17 cellular contexts compared by ENCODE assay signal in the genomic region with DNA sequence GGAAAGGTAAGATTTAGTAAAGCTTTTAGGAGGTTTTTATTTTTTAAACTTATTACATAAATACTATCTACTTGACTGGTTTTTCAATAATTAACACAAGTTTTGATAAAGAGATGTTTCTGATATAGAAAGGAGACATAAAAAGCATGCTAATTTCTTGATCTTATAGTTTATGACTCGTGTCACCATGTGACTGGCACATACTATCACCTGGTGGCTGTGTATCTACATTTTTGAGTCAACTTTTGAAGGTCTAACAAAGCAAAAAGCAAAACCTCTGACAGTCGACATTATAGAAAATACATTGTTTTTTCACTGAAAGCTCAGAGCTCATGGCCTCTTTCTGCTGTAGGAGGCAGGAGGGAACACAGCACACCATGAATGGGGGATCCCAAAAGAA. TPM values are rescaled to one million over a fixed set of nuclear protein-coding genes. Genes with fewer than 3 reads are reported as not detected.
DNase-seq lines count a peak whose midpoint lies in the region; ATAC-seq and TF ChIP-seq lines count a peak whose summit lies in the region.
"Had no signal": no experiment of that assay in that cellular context is flagged by ENCODE, and none has a peak within 500 bp of the region (broad histone marks: within the 10 kb centered on the region; RNA-seq: fewer than 3 reads in every experiment).

No MANE protein-coding gene starts in this region.

- TF ChIP-seq EP300 in esophagus muscularis mucosa (IDR thresholded peaks at IDR 0.05), result no peak
- TF ChIP-seq EP300 in upper lobe of left lung (IDR thresholded peaks at IDR 0.05), result no peak

- H2AFZ ChIP-seq in OCI-LY7 (ENCODE audit: low read length), result no peak overlapping the region
- H2AFZ ChIP-seq: GM23248 had no signal

- H3K9me3 ChIP-seq in OCI-LY7 (ENCODE audit: low read length) (no peaks in the 10 kb centered on the region), esophagus muscularis mucosa (no peaks in the 10 kb centered on the region), upper lobe of left lung (no peaks in the 10 kb centered on the region)
- H3K9me3 ChIP-seq: Caco-2 had no signal

- no peak overlapping the region for H3K27ac ChIP-seq in OCI-LY7 (ENCODE audit: low read depth, low read length, poor library complexity, severe bottlenecking)
- no peak overlapping the region for H3K27ac ChIP-seq in esophagus muscularis mucosa (replicated peaks in 1 of 4)
- no peak overlapping the region for H3K27ac ChIP-seq in upper lobe of left lung
- H3K27ac ChIP-seq: GM23248 had no signal

- no peaks in the 10 kb centered on the region for H3K27me3 ChIP-seq in esophagus muscularis mucosa
- no peaks in the 10 kb centered on the region for H3K27me3 ChIP-seq in upper lobe of left lung

- H3K4me1 ChIP-seq in OCI-LY7 (ENCODE audit: insufficient read depth, low read length, poor library complexity, severe bottlenecking), result no peaks in the 10 kb centered on the region
- no peaks in the 10 kb centered on the region for H3K4me1 ChIP-seq in esophagus muscularis mucosa
- no peaks in the 10 kb centered on the region for H3K4me1 ChIP-seq in upper lobe of left lung

- H3K4me3 ChIP-seq in OCI-LY7 (ENCODE audit: low read depth, low read length, poor library complexity, severe bottlenecking) (no peak overlapping the region), esophagus muscularis mucosa (no peak overlapping the region), upper lobe of left lung (no peak overlapping the region)
- H3K4me3 ChIP-seq: GM23248 had no signal

- no peak overlapping the region for H3K27ac Mint-ChIP-seq in activated T-cell treated with anti-CD3 and anti-CD28 coated beads, Interleukin-2, amount 50 U/mL, for 72 hours
- H3K27ac Mint-ChIP-seq: CD4-positive, CD25-positive, alpha-beta regulatory T cell; CD8-positive, alpha-beta T cell had no signal

- no peaks in the 10 kb centered on the region for H3K9me2 ChIP-seq in OCI-LY7 (ENCODE audit: insufficient read depth, low read length)

- H3K4me2 ChIP-seq in OCI-LY7 (ENCODE audit: low read length), result no peak overlapping the region

- POLR2A ChIA-PET in OCI-LY7 (lab: Charles Lee), result interaction anchor here (0.6 to 1.1 kb wide), 3 partner anchors 15 to 565 kb away, joined by 3 read pairs; no protein-coding TSS in a partner anchor

- intact Hi-C loops in OCI-LY7 (cut with micrococcal nuclease; ENCODE audit: unreplicated experiment), result no loop called here
- intact Hi-C loops in esophagus muscularis mucosa (cut with DNase I), result no loop called here

- TF ChIP-seq CTCF in OCI-LY7 (conservative IDR thresholded peaks at IDR 0.05; ENCODE audit: low read length) (no peak), esophagus muscularis mucosa (IDR thresholded peaks at IDR 0.05) (no peak), upper lobe of left lung (IDR thresholded peaks at IDR 0.05) (no peak)

- H3K4me3 Mint-ChIP-seq in activated T-cell treated with anti-CD3 and anti-CD28 coated beads, Interleukin-2, amount 50 U/mL, for 72 hours, result no peak overlapping the region
- no peak overlapping the region for H3K4me3 Mint-ChIP-seq in activated T-cell treated with anti-CD3 and anti-CD28 coated beads, Interleukin-2, amount 50 U/mL, for 4 hours
- H3K4me3 Mint-ChIP-seq: CD4-positive, CD25-positive, alpha-beta regulatory T cell; CD8-positive, alpha-beta T cell had no signal

- no peaks in the 10 kb centered on the region for H4K20me1 ChIP-seq in OCI-LY7 (ENCODE audit: insufficient read depth, low read length)

- no peak for DNase-seq in activated T-cell treated with anti-CD3 and anti-CD28 coated beads, Interleukin-2, amount 50 U/mL, for 72 hours
- DNase-seq in activated T-cell treated with anti-CD3 and anti-CD28 coated beads, Interleukin-2, amount 50 U/mL, for 4 hours, result no peak
- DNase-seq in OCI-LY7 (ENCODE audit: low spot score) (no peak), esophagus muscularis mucosa (ENCODE audit: extremely low spot score) (peak; percentile 8), upper lobe of left lung (no peak), NAMALWA (ENCODE audit: low spot score) (no peak)
- DNase-seq: C1 segment of cervical spinal cord; Caco-2; CD8-positive, alpha-beta T cell; DMS153; DND-41; H7 had no signal

- WGBS in esophagus muscularis mucosa, result 98% methylated on average over 2 of the region's 2 CpGs
- WGBS in upper lobe of left lung, 2 donors, result 85 to 91% methylated on average over 2 of the region's 2 CpGs

- H3K9me3 Mint-ChIP-seq in activated T-cell treated with anti-CD3 and anti-CD28 coated beads, Interleukin-2, amount 50 U/mL, for 72 hours, result no peaks in the 10 kb centered on the region
- H3K9me3 Mint-ChIP-seq in activated T-cell treated with anti-CD3 and anti-CD28 coated beads, Interleukin-2, amount 50 U/mL, for 4 hours, result no peaks in the 10 kb centered on the region
- H3K9me3 Mint-ChIP-seq: CD4-positive, CD25-positive, alpha-beta regulatory T cell; CD8-positive, alpha-beta T cell had no signal

- H3K36me3 ChIP-seq in OCI-LY7 (ENCODE audit: insufficient read depth, low read length) (peaks cover 81% of the 10 kb centered on the region), esophagus muscularis mucosa (no peaks in the 10 kb centered on the region), upper lobe of left lung (no peaks in the 10 kb centered on the region)

- peaks cover 5% of the 10 kb centered on the region for H3K4me1 Mint-ChIP-seq in activated T-cell treated with anti-CD3 and anti-CD28 coated beads, Interleukin-2, amount 50 U/mL, for 72 hours (ENCODE audit: low read depth)
- H3K4me1 Mint-ChIP-seq in activated T-cell treated with anti-CD3 and anti-CD28 coated beads, Interleukin-2, amount 50 U/mL, for 4 hours (ENCODE audit: low read depth), result no peaks in the 10 kb centered on the region

- no peaks in the 10 kb centered on the region for H3K27me3 Mint-ChIP-seq in activated T-cell treated with anti-CD3 and anti-CD28 coated beads, Interleukin-2, amount 50 U/mL, for 72 hours (ENCODE audit: low read depth)
- no peaks in the 10 kb centered on the region for H3K27me3 Mint-ChIP-seq in activated T-cell treated with anti-CD3 and anti-CD28 coated beads, Interleukin-2, amount 50 U/mL, for 4 hours (ENCODE audit: low read depth)
- H3K27me3 Mint-ChIP-seq: CD4-positive, CD25-positive, alpha-beta regulatory T cell had no signal

- TF ChIP-seq POLR2A in esophagus muscularis mucosa (IDR thresholded peaks at IDR 0.05; ENCODE audit: low read depth) (no peak), upper lobe of left lung (IDR thresholded peaks at IDR 0.05) (no peak)

- TSS peak; percentile 22 for BruUV-seq in OCI-LY7 (replicated peaks; lab: Mats Ljungman, UMichigan)

- no peaks in the 10 kb centered on the region for H3K79me2 ChIP-seq in OCI-LY7 (ENCODE audit: insufficient read depth, low read depth, low read length)

- H3K36me3 Mint-ChIP-seq in activated T-cell treated with anti-CD3 and anti-CD28 coated beads, Interleukin-2, amount 50 U/mL, for 72 hours (ENCODE audit: insufficient read depth in 2 of 2), result peaks cover 5 to 16% of the 10 kb centered on the region in 2 donors
- H3K36me3 Mint-ChIP-seq in activated T-cell treated with anti-CD3 and anti-CD28 coated beads, Interleukin-2, amount 50 U/mL, for 4 hours (ENCODE audit: insufficient read depth), result no peaks in the 10 kb centered on the region
- H3K36me3 Mint-ChIP-seq: CD4-positive, CD25-positive, alpha-beta regulatory T cell; CD8-positive, alpha-beta T cell had no signal

- CTCF ChIA-PET in OCI-LY7 (lab: Charles Lee; ENCODE audit: unreplicated experiment), result no interaction called here

- peak; percentile 45 to 49 for ATAC-seq in activated T-cell treated with anti-CD3 and anti-CD28 coated beads, Interleukin-2, amount 50 U/mL, for 72 hours (replicated peaks in 1 of 2)
- no peak for ATAC-seq in activated T-cell treated with anti-CD3 and anti-CD28 coated beads, Interleukin-2, amount 50 U/mL, for 4 hours
- no peak for ATAC-seq in upper lobe of left lung (ENCODE audit: low FRiP score in 2 of 2)
- ATAC-seq: CD8-positive, alpha-beta T cell had no signal

RNA-seq across cellular contexts. Expression of gene ACRV1, which starts 0.8 kb away (rescaled TPM):
- total RNA-seq in activated T-cell treated with anti-CD3 and anti-CD28 coated beads, Interleukin-2, amount 50 U/mL, for 72 hours, result under 1 TPM in 1 of 2 donors, not detected in 1; 0.23 TPM
- total RNA-seq in activated T-cell treated with anti-CD3 and anti-CD28 coated beads, Interleukin-2, amount 50 U/mL, for 4 hours, result not detected
- total RNA-seq in OCI-LY7 (2014; rRNA removed; shearing (Covaris generic)), result 0.16 TPM in 1 of 2 replicates, not detected in the other
- total RNA-seq in OCI-LY7 (2022), result 0.33 TPM in 1 of 2 replicates, not detected in the other
- total RNA-seq in esophagus muscularis mucosa, result not detected
- not detected for total RNA-seq in upper lobe of left lung
- total RNA-seq: A172; A673; Caco-2; CD4-positive, CD25-positive, alpha-beta regulatory T cell; CD8-positive, alpha-beta T cell; GM23248; H1; H7 had no signal

RNA-seq across cellular contexts. Expression of gene CHEK1, which starts 54.9 kb away (rescaled TPM):
- 100 to 1,000 TPM; 135 to 180 TPM for total RNA-seq in activated T-cell treated with anti-CD3 and anti-CD28 coated beads, Interleukin-2, amount 50 U/mL, for 72 hours
- 100 to 1,000 TPM in 2 of 3 donors, 10 to 100 TPM in 1; 93.4 to 134 (median 108) TPM for total RNA-seq in activated T-cell treated with anti-CD3 and anti-CD28 coated beads, Interleukin-2, amount 50 U/mL, for 4 hours
- total RNA-seq in OCI-LY7 (2014; rRNA removed; shearing (Covaris generic)), result 89.7 and 105 TPM in 2 replicates
- total RNA-seq in OCI-LY7 (2022) (135 and 147 TPM in 2 replicates), esophagus muscularis mucosa (1 to 10 TPM; 1.9 to 4.2 (median 2.5) TPM), upper lobe of left lung (1 to 10 TPM; 1.6 to 3.8 (median 2.7) TPM)

Comparison
In these comparisons a context has a peak if more than half of its experiments do, and no peak if none do; other contexts are left out.
1. ATAC-seq: peak in activated T-cell treated with anti-CD3 and anti-CD28 coated beads, Interleukin-2, amount 50 U/mL, for 72 hours (2 of 2); none in activated T-cell treated with anti-CD3 and anti-CD28 coated beads, Interleukin-2, amount 50 U/mL, for 4 hours (0 of 2) and upper lobe of left lung (0 of 2).
2. RNA of gene CHEK1, which starts 54.9 kb away (total RNA-seq): 135 to 180 TPM in activated T-cell treated with anti-CD3 and anti-CD28 coated beads, Interleukin-2, amount 50 U/mL, for 72 hours, 89.7 to 147 TPM in OCI-LY7 and 93.4 to 134 TPM in activated T-cell treated with anti-CD3 and anti-CD28 coated beads, Interleukin-2, amount 50 U/mL, for 4 hours; 1.6 to 3.8 TPM in upper lobe of left lung and 1.9 to 4.2 TPM in esophagus muscularis mucosa; every median in the first group is over 10 times any median in the second.